ENCODE assay signal across 1 cellular context in the genomic region with DNA sequence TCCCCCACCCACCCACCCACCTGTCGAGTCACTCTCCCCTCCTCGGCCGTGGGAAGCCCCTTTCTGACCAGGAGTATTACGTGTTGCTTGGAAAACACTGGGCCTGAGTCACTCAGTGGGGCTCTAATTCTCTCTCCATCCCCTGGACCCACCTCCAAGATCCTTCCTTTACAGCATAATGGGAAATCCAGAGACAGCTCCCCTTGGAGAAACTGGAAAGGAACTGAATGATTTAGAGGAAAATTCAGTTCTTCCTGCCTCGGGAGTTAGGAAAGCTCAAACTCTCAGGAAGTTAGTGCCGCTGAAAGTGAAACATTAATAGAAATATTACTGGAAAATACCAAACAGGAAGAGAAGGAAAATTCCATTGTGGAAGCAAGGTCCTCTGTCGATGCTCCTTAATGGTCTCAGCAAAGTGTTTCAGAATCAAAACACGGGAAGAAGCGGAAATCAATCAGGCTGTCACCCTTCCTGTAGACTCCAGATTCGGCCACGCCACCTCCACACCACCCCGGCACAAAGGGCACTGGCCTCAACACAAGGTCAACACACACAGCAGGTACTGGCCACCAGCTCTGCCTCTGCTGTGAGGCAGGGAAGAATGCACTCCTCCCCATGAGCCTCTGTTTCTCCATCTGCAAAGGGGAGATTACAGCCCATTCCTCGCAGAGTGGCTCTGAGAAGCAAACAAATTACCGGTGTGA.
A peak's percentile ranks its signal among the peaks of the same experiment; 100 is the strongest.
TF ChIP-seq lines count a peak whose summit lies in the region.

No MANE protein-coding gene starts in this region.

TF ChIP-seq in HepG2, 621 proteins besides CTCF, POLR2A, EP300 and RAD21 (continued from another document and continues in another):
- TF ChIP-seq, protein P1, sequence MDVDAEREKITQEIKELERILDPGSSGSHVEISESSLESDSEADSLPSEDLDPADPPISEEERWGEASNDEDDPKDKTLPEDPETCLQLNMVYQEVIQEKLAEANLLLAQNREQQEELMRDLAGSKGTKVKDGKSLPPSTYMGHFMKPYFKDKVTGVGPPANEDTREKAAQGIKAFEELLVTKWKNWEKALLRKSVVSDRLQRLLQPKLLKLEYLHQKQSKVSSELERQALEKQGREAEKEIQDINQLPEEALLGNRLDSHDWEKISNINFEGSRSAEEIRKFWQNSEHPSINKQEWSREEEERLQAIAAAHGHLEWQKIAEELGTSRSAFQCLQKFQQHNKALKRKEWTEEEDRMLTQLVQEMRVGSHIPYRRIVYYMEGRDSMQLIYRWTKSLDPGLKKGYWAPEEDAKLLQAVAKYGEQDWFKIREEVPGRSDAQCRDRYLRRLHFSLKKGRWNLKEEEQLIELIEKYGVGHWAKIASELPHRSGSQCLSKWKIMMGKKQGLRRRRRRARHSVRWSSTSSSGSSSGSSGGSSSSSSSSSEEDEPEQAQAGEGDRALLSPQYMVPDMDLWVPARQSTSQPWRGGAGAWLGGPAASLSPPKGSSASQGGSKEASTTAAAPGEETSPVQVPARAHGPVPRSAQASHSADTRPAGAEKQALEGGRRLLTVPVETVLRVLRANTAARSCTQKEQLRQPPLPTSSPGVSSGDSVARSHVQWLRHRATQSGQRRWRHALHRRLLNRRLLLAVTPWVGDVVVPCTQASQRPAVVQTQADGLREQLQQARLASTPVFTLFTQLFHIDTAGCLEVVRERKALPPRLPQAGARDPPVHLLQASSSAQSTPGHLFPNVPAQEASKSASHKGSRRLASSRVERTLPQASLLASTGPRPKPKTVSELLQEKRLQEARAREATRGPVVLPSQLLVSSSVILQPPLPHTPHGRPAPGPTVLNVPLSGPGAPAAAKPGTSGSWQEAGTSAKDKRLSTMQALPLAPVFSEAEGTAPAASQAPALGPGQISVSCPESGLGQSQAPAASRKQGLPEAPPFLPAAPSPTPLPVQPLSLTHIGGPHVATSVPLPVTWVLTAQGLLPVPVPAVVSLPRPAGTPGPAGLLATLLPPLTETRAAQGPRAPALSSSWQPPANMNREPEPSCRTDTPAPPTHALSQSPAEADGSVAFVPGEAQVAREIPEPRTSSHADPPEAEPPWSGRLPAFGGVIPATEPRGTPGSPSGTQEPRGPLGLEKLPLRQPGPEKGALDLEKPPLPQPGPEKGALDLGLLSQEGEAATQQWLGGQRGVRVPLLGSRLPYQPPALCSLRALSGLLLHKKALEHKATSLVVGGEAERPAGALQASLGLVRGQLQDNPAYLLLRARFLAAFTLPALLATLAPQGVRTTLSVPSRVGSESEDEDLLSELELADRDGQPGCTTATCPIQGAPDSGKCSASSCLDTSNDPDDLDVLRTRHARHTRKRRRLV (CRISPR knock-in tag; IDR thresholded peaks at IDR 0.05) = no peak
- TF ChIP-seq, protein P2, sequence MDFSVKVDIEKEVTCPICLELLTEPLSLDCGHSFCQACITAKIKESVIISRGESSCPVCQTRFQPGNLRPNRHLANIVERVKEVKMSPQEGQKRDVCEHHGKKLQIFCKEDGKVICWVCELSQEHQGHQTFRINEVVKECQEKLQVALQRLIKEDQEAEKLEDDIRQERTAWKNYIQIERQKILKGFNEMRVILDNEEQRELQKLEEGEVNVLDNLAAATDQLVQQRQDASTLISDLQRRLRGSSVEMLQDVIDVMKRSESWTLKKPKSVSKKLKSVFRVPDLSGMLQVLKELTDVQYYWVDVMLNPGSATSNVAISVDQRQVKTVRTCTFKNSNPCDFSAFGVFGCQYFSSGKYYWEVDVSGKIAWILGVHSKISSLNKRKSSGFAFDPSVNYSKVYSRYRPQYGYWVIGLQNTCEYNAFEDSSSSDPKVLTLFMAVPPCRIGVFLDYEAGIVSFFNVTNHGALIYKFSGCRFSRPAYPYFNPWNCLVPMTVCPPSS (IDR thresholded peaks at IDR 0.05) = no peak
- TF ChIP-seq RARA (CRISPR knock-in tag; IDR thresholded peaks at IDR 0.05) (peak; percentile 96), CBX5 (CRISPR knock-in tag; IDR thresholded peaks at IDR 0.05; ENCODE audit: borderline replicate concordance) (peak; percentile 73; the same call in 1 of the 2 replicates), ZFP37 (CRISPR knock-in tag; IDR thresholded peaks at IDR 0.05; ENCODE audit: borderline replicate concordance) (peak; percentile 93; the same call in 1 of the 2 replicates), ZNF44 (CRISPR knock-in tag; IDR thresholded peaks at IDR 0.05) (no peak), TAF1 (CRISPR knock-in tag; IDR thresholded peaks at IDR 0.05) (no peak; the same call in 1 of the 2 replicates), HNF4A (CRISPR knock-in tag; IDR thresholded peaks at IDR 0.05) (peak; percentile 92), ZNF451 (CRISPR knock-in tag; IDR thresholded peaks at IDR 0.05) (no peak), ZC3H13 (CRISPR knock-in tag; IDR thresholded peaks at IDR 0.05) (peak; percentile 55; the same call in 1 of the 2 replicates), CHD4 (IDR thresholded peaks at IDR 0.05; ENCODE audit: borderline replicate concordance, low read length) (no peak), ZFP62 (CRISPR knock-in tag; IDR thresholded peaks at IDR 0.05) (no peak), ZNF143 (CRISPR knock-in tag; IDR thresholded peaks at IDR 0.05) (peak; percentile 50; the same call in 1 of the 2 replicates), RXRA (CRISPR knock-in tag; IDR thresholded peaks at IDR 0.05) (peak; percentile 98), HHEX (CRISPR knock-in tag; IDR thresholded peaks at IDR 0.05) (no peak), TEAD3 (CRISPR knock-in tag; optimal IDR thresholded peaks at IDR 0.05; ENCODE audit: borderline replicate concordance) (peak; percentile 85), WIZ (CRISPR knock-in tag; IDR thresholded peaks at IDR 0.05) (no peak), AGO2 (optimal IDR thresholded peaks at IDR 0.05; ENCODE audit: low read depth, low read length) (no peak), ZNF317 (CRISPR knock-in tag; IDR thresholded peaks at IDR 0.05) (peak; percentile 48; the same call in 1 of the 2 replicates), ZNF589 (CRISPR knock-in tag; conservative IDR thresholded peaks at IDR 0.05) (no peak), ZNF629 (CRISPR knock-in tag; conservative IDR thresholded peaks at IDR 0.05) (peak; percentile 94)
- TF ChIP-seq, protein P3, sequence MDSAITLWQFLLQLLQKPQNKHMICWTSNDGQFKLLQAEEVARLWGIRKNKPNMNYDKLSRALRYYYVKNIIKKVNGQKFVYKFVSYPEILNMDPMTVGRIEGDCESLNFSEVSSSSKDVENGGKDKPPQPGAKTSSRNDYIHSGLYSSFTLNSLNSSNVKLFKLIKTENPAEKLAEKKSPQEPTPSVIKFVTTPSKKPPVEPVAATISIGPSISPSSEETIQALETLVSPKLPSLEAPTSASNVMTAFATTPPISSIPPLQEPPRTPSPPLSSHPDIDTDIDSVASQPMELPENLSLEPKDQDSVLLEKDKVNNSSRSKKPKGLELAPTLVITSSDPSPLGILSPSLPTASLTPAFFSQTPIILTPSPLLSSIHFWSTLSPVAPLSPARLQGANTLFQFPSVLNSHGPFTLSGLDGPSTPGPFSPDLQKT (CRISPR knock-in tag; IDR thresholded peaks at IDR 0.05; ENCODE audit: borderline replicate concordance) = no peak
- TF ChIP-seq, protein P4, sequence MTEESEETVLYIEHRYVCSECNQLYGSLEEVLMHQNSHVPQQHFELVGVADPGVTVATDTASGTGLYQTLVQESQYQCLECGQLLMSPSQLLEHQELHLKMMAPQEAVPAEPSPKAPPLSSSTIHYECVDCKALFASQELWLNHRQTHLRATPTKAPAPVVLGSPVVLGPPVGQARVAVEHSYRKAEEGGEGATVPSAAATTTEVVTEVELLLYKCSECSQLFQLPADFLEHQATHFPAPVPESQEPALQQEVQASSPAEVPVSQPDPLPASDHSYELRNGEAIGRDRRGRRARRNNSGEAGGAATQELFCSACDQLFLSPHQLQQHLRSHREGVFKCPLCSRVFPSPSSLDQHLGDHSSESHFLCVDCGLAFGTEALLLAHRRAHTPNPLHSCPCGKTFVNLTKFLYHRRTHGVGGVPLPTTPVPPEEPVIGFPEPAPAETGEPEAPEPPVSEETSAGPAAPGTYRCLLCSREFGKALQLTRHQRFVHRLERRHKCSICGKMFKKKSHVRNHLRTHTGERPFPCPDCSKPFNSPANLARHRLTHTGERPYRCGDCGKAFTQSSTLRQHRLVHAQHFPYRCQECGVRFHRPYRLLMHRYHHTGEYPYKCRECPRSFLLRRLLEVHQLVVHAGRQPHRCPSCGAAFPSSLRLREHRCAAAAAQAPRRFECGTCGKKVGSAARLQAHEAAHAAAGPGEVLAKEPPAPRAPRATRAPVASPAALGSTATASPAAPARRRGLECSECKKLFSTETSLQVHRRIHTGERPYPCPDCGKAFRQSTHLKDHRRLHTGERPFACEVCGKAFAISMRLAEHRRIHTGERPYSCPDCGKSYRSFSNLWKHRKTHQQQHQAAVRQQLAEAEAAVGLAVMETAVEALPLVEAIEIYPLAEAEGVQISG (CRISPR knock-in tag; IDR thresholded peaks at IDR 0.05) = peak; percentile 75
- TF ChIP-seq, protein P5, sequence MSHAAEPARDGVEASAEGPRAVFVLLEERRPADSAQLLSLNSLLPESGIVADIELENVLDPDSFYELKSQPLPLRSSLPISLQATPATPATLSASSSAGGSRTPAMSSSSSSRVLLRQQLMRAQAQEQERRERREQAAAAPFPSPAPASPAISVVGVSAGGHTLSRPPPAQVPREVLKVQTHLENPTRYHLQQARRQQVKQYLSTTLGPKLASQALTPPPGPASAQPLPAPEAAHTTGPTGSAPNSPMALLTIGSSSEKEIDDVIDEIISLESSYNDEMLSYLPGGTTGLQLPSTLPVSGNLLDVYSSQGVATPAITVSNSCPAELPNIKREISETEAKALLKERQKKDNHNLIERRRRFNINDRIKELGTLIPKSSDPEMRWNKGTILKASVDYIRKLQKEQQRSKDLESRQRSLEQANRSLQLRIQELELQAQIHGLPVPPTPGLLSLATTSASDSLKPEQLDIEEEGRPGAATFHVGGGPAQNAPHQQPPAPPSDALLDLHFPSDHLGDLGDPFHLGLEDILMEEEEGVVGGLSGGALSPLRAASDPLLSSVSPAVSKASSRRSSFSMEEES (CRISPR knock-in tag; IDR thresholded peaks at IDR 0.05) = peak; percentile 66
- TF ChIP-seq, protein P6, sequence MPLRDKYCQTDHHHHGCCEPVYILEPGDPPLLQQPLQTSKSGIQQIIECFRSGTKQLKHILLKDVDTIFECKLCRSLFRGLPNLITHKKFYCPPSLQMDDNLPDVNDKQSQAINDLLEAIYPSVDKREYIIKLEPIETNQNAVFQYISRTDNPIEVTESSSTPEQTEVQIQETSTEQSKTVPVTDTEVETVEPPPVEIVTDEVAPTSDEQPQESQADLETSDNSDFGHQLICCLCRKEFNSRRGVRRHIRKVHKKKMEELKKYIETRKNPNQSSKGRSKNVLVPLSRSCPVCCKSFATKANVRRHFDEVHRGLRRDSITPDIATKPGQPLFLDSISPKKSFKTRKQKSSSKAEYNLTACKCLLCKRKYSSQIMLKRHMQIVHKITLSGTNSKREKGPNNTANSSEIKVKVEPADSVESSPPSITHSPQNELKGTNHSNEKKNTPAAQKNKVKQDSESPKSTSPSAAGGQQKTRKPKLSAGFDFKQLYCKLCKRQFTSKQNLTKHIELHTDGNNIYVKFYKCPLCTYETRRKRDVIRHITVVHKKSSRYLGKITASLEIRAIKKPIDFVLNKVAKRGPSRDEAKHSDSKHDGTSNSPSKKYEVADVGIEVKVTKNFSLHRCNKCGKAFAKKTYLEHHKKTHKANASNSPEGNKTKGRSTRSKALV (CRISPR knock-in tag; IDR thresholded peaks at IDR 0.05) = peak; percentile 32; the same call in 1 of the 2 replicates
- TF ChIP-seq, protein P7, sequence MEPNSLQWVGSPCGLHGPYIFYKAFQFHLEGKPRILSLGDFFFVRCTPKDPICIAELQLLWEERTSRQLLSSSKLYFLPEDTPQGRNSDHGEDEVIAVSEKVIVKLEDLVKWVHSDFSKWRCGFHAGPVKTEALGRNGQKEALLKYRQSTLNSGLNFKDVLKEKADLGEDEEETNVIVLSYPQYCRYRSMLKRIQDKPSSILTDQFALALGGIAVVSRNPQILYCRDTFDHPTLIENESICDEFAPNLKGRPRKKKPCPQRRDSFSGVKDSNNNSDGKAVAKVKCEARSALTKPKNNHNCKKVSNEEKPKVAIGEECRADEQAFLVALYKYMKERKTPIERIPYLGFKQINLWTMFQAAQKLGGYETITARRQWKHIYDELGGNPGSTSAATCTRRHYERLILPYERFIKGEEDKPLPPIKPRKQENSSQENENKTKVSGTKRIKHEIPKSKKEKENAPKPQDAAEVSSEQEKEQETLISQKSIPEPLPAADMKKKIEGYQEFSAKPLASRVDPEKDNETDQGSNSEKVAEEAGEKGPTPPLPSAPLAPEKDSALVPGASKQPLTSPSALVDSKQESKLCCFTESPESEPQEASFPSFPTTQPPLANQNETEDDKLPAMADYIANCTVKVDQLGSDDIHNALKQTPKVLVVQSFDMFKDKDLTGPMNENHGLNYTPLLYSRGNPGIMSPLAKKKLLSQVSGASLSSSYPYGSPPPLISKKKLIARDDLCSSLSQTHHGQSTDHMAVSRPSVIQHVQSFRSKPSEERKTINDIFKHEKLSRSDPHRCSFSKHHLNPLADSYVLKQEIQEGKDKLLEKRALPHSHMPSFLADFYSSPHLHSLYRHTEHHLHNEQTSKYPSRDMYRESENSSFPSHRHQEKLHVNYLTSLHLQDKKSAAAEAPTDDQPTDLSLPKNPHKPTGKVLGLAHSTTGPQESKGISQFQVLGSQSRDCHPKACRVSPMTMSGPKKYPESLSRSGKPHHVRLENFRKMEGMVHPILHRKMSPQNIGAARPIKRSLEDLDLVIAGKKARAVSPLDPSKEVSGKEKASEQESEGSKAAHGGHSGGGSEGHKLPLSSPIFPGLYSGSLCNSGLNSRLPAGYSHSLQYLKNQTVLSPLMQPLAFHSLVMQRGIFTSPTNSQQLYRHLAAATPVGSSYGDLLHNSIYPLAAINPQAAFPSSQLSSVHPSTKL (CRISPR knock-in tag; IDR thresholded peaks at IDR 0.05) = peak; percentile 91
- TF ChIP-seq, protein P8, sequence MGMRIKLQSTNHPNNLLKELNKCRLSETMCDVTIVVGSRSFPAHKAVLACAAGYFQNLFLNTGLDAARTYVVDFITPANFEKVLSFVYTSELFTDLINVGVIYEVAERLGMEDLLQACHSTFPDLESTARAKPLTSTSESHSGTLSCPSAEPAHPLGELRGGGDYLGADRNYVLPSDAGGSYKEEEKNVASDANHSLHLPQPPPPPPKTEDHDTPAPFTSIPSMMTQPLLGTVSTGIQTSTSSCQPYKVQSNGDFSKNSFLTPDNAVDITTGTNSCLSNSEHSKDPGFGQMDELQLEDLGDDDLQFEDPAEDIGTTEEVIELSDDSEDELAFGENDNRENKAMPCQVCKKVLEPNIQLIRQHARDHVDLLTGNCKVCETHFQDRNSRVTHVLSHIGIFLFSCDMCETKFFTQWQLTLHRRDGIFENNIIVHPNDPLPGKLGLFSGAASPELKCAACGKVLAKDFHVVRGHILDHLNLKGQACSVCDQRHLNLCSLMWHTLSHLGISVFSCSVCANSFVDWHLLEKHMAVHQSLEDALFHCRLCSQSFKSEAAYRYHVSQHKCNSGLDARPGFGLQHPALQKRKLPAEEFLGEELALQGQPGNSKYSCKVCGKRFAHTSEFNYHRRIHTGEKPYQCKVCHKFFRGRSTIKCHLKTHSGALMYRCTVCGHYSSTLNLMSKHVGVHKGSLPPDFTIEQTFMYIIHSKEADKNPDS (CRISPR knock-in tag; IDR thresholded peaks at IDR 0.05) = no peak
- TF ChIP-seq, protein P9, sequence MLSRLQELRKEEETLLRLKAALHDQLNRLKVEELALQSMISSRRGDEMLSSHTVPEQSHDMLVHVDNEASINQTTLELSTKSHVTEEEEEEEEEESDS (CRISPR knock-in tag; IDR thresholded peaks at IDR 0.05; ENCODE audit: borderline replicate concordance) = no peak
